Comparison of ENCODE assay signal across 16 cellular contexts in genomic region chr10:128318868-128319267, GRCh38.
DNase-seq lines count a peak whose midpoint lies in the region; ATAC-seq and TF ChIP-seq lines count a peak whose summit lies in the region.
"Had no signal": no experiment of that assay in that cellular context is flagged by ENCODE, and none has a peak within 500 bp of the region (broad histone marks: within the 10 kb centered on the region; RNA-seq: fewer than 3 reads in every experiment).

No MANE protein-coding gene starts in this region.

- H3K36me3 ChIP-seq in cardiac muscle cell: no peaks in the 10 kb centered on the region
- no peaks in the 10 kb centered on the region for H3K36me3 ChIP-seq in heart left ventricle
- H3K36me3 ChIP-seq in mesodermal cell (ENCODE audit: control insufficient read depth, insufficient read depth, low read length): no peaks in the 10 kb centered on the region

- ATAC-seq in heart left ventricle: no peak
- ATAC-seq: T-cell had no signal

- H3K4me1 ChIP-seq in cardiac muscle cell (ENCODE audit: low read depth) (peaks cover 13% of the 10 kb centered on the region), heart left ventricle (no peaks in the 10 kb centered on the region), mesodermal cell (ENCODE audit: control insufficient read depth, insufficient read depth, low read length, poor library complexity, severe bottlenecking) (peaks cover 4% of the 10 kb centered on the region)

- H3K4me3 ChIP-seq in cardiac muscle cell (no peak overlapping the region), heart left ventricle (no peak overlapping the region), mesodermal cell (ENCODE audit: extremely low read depth, insufficient read depth, low read length, poor library complexity, severe bottlenecking) (no peak overlapping the region)

- TF ChIP-seq CTCF in cardiac muscle cell (IDR thresholded peaks at IDR 0.05; ENCODE audit: low read depth, low read length) (no peak), heart left ventricle (IDR thresholded peaks at IDR 0.05) (no peak)

- intact Hi-C loops in heart left ventricle (cut with DNase I): no loop called here

- TF ChIP-seq POLR2A in heart left ventricle (IDR thresholded peaks at IDR 0.05): no peak

- WGBS in heart left ventricle, 4 donors: 25 to 45% (median 38%) methylated on average over 4 of the region's 4 CpGs
- WGBS in mesodermal cell (ENCODE audit: insufficient coverage in 2 of 2), 2 experiments: 90 to 93% methylated on average over 3 of the region's 4 CpGs

- H3K27me3 ChIP-seq in cardiac muscle cell: no peaks in the 10 kb centered on the region
- H3K27me3 ChIP-seq in heart left ventricle: peaks cover 0 to 21% (median 0%) of the 10 kb centered on the region in 9 donors

- H3K9me3 ChIP-seq in cardiac muscle cell (ENCODE audit: low read depth): no peaks in the 10 kb centered on the region
- no peaks in the 10 kb centered on the region for H3K9me3 ChIP-seq in heart left ventricle
- H3K9me3 ChIP-seq in mesodermal cell (ENCODE audit: control insufficient read depth, low read length): no peaks in the 10 kb centered on the region

- H3K27ac ChIP-seq in cardiac muscle cell (peak overlapping the region; percentile 44), heart left ventricle (no peak overlapping the region), mesodermal cell (ENCODE audit: low read depth, low read length, severe bottlenecking) (peak overlapping the region; percentile 36)

- no peak for DNase-seq in cardiac muscle cell (ENCODE audit: low read depth in 1 of 2, low spot score in 1 of 2)
- no peak for DNase-seq in heart left ventricle
- peak; percentile 13 for DNase-seq in NCI-H345 treated with DMSO at 0.1 percent for 48 hours (lab: John Stamatoyannopoulos, UW; ENCODE audit: unreplicated experiment)
- DNase-seq in activated CD4-positive, alpha-beta T cell treated with anti-CD3 and anti-CD28 coated beads for 4 hours: no peak
- no peak for DNase-seq in NCI-H2081 treated with DMSO at 0.1 percent for 48 hours (lab: John Stamatoyannopoulos, UW)
- DNase-seq in HK-2 (ENCODE audit: unreplicated experiment): no peak
- DNase-seq in stimulated activated CD4-positive, alpha-beta T cell treated with anti-CD3 and anti-CD28 coated beads, Interleukin-4, amount 100 ng/mL, for 24 hours: no peak
- DNase-seq: C1 segment of cervical spinal cord, EL, H7, NCI-H146, NCI-H2107, NCI-H446, NCI-H69, T-cell had no signal

Comparison
In these comparisons a context has a peak if more than half of its experiments do, and no peak if none do; other contexts are left out.
1. H3K27ac ChIP-seq: peak in cardiac muscle cell (single experiment) and mesodermal cell (single experiment); none in heart left ventricle (0 of 12).